Comparison of ENCODE assay signal across 1 cellular context in the genomic region with DNA sequence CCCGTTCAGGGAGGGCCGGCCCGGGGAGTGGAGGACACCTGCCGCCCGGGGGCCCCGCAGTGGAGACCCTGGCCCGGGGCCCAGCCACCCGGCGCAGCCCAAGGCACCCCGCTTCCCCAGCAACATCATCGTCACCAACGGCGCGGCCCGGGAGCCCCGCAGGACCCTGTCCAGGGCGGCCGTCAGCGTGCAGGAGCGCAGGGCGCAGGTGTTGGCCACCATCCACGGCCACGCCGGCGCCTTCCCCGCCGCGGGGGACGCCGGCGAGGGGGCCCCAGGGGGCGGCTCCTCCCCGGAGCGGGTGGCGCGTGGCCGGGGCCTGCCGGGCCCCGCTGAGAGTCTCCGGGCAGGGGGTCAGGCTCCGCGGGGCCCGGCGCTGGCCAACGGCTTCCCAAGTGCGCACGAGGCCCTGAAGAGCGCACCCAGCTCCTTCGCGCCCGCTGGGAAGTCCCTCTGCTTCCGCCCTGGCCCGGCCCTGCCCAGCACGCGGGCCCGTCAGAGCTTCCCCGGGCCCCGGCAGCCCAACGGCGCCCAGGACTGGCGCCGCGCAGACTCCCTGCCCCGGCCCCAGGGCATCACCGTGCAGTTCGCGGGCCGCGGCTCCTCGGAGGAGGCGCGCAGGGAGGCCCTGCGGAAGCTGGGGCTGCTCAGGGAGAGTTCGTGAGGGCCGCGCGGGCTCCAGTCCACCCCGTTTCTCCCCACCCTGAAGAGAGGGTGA.
TF ChIP-seq lines count a peak whose summit lies in the region.

No MANE protein-coding gene starts in this region.

TF ChIP-seq in SK-N-SH, 30 proteins besides CTCF, POLR2A, EP300 and RAD21 (continued from another document):
- TF ChIP-seq, protein P1, sequence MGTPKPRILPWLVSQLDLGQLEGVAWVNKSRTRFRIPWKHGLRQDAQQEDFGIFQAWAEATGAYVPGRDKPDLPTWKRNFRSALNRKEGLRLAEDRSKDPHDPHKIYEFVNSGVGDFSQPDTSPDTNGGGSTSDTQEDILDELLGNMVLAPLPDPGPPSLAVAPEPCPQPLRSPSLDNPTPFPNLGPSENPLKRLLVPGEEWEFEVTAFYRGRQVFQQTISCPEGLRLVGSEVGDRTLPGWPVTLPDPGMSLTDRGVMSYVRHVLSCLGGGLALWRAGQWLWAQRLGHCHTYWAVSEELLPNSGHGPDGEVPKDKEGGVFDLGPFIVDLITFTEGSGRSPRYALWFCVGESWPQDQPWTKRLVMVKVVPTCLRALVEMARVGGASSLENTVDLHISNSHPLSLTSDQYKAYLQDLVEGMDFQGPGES (IDR thresholded peaks at IDR 0.05; ENCODE audit: low read depth, low read length), result no peak
- no peak for TF ChIP-seq NRF1 (IDR thresholded peaks at IDR 0.05; ENCODE audit: low read depth, low read length)
- TF ChIP-seq JUND (IDR thresholded peaks at IDR 0.05), result no peak
- no peak for TF ChIP-seq MEF2A (IDR thresholded peaks at IDR 0.05; ENCODE audit: borderline replicate concordance, low read depth)
- no peak for TF ChIP-seq GABPA (IDR thresholded peaks at IDR 0.05; ENCODE audit: low read depth)
- no peak for TF ChIP-seq MXI1 (IDR thresholded peaks at IDR 0.05; ENCODE audit: low read depth, low read length)
- no peak for TF ChIP-seq FOXJ3 (CRISPR knock-in tag; IDR thresholded peaks at IDR 0.05)
- TF ChIP-seq REST (IDR thresholded peaks at IDR 0.05; ENCODE audit: low read depth, low read length), result no peak
- TF ChIP-seq EZH2phosphoT487 (IDR thresholded peaks at IDR 0.05; ENCODE audit: borderline replicate concordance, low read depth), result no peak
- no peak for TF ChIP-seq ELF1 (IDR thresholded peaks at IDR 0.05)
- no peak for TF ChIP-seq FOSL2 (IDR thresholded peaks at IDR 0.05; ENCODE audit: borderline replicate concordance, low read depth)
- TF ChIP-seq, protein P2, sequence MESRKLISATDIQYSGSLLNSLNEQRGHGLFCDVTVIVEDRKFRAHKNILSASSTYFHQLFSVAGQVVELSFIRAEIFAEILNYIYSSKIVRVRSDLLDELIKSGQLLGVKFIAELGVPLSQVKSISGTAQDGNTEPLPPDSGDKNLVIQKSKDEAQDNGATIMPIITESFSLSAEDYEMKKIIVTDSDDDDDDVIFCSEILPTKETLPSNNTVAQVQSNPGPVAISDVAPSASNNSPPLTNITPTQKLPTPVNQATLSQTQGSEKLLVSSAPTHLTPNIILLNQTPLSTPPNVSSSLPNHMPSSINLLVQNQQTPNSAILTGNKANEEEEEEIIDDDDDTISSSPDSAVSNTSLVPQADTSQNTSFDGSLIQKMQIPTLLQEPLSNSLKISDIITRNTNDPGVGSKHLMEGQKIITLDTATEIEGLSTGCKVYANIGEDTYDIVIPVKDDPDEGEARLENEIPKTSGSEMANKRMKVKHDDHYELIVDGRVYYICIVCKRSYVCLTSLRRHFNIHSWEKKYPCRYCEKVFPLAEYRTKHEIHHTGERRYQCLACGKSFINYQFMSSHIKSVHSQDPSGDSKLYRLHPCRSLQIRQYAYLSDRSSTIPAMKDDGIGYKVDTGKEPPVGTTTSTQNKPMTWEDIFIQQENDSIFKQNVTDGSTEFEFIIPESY (IDR thresholded peaks at IDR 0.05; ENCODE audit: borderline replicate concordance, low read depth), result no peak
